ENCODE assay signal across 9 cellular contexts in the genomic region with DNA sequence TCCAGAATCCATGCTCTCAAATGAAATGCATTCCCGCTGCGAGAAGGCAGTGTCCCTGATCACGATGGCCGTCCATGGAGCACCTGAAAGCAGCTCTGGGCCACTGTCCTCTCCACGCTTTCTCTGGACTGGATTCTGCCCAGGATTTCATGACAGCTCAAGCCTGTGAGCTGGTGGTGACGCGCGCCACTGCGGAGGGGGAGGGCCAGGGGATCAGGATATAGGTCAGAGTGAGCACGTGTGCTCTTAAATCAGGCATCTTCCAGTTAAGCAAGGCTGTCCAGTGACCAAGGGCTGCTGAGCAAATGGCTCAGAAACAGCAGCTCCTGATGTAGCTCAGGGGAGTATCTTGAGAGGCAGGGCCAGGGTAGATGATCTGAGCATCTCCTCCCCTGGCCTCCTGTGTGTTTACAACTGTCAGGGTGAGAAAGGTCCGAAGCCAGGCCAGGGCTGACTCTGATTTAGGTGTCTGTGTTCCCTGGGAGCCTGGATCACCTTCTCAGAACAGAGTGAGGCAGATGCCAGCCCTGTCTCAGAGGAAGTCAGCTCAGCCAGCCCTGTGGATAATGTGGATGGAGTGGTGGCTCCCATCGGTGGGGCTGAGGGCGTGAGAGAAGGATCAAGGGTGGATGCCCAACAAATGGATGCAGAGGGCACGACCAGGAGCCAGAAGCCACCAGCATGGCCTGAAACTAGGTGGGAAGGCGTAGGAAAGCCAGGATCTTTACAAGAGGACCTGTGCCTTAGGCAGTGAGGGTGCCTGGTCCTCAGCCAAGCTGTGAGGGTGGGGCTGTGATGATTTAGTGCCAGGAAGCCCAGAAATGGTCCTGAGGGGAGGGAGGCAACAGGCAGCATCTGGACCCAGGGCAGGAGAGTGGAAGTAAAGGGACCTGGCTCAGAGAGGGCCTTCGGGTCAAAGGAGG. TPM values are rescaled to one million over a fixed set of nuclear protein-coding genes. Genes with fewer than 3 reads are reported as not detected.
DNase-seq lines count a peak whose midpoint lies in the region; ATAC-seq and TF ChIP-seq lines count a peak whose summit lies in the region.
"Had no signal": no experiment of that assay in that cellular context is flagged by ENCODE, and none has a peak within 500 bp of the region (broad histone marks: within the 10 kb centered on the region; RNA-seq: fewer than 3 reads in every experiment).

No MANE protein-coding gene starts in this region.

- H3K4me1 Mint-ChIP-seq in activated B cell treated with CpG ODN at 0.5 μM for 24 hours (peaks cover 19% of the 10 kb centered on the region), glutamatergic neuron (ENCODE audit: low read depth, unreplicated experiment) (peaks cover 11% of the 10 kb centered on the region)

- H3K4me3 Mint-ChIP-seq in activated B cell treated with CpG ODN at 0.5 μM for 24 hours (no peak overlapping the region), glutamatergic neuron (ENCODE audit: unreplicated experiment) (no peak overlapping the region)

- no peak overlapping the region for H3K4me3 ChIP-seq in retinal pigment epithelial cell (ENCODE audit: low read length)
- H3K4me3 ChIP-seq: GM12878 had no signal

- CTCF ChIA-PET in GM10248 (lab: Yijun Ruan, JAX) (interaction anchor here (1.0 to 1.2 kb wide), 3 partner anchors 15 to 251 kb away, joined by 3 to 4 read pairs (median 3); no protein-coding TSS in a partner anchor), activated B cell treated with CpG ODN at 0.5 μM for 24 hours (lab: Charles Lee) (interaction anchor here (0.6 to 2.5 kb wide), 2 partner anchors 31 to 268 kb away, joined by 3 to 6 read pairs; no protein-coding TSS in a partner anchor)

- TF ChIP-seq CTCF in GM10248 (IDR thresholded peaks at IDR 0.05; ENCODE audit: control extremely low read depth, extremely low read depth, low read depth, missing control alignments) (no peak), activated B cell treated with CpG ODN at 0.5 μM for 24 hours (IDR thresholded peaks at IDR 0.05) (no peak), glutamatergic neuron (IDR thresholded peaks at IDR 0.05; ENCODE audit: partially characterized antibody, unreplicated experiment) (no peak), retinal pigment epithelial cell (conservative IDR thresholded peaks at IDR 0.05; ENCODE audit: low read depth, low read length) (no peak)

- H3K27me3 Mint-ChIP-seq in activated B cell treated with CpG ODN at 0.5 μM for 24 hours (no peaks in the 10 kb centered on the region), glutamatergic neuron (ENCODE audit: unreplicated experiment) (peaks cover 3% of the 10 kb centered on the region)

- ATAC-seq in activated B cell treated with CpG ODN at 0.5 μM for 24 hours (ENCODE audit: low read depth) (no peak), HG03108 (IDR thresholded peaks at IDR 0.05; ENCODE audit: unreplicated experiment) (no peak)
- ATAC-seq: GM12878 had no signal

- intact Hi-C loops in activated B cell treated with CpG ODN at 0.5 μM for 24 hours (cut with micrococcal nuclease) = loop anchor here (5.0 kb wide), 1 partner anchor 48 kb away; no protein-coding TSS in a partner anchor

- H3K9me3 Mint-ChIP-seq in activated B cell treated with CpG ODN at 0.5 μM for 24 hours (no peaks in the 10 kb centered on the region), glutamatergic neuron (ENCODE audit: unreplicated experiment) (peaks cover 5% of the 10 kb centered on the region)

- peak; percentile 10 for DNase-seq in GM10248 (ENCODE audit: extremely low spot score)
- no peak for DNase-seq in activated B cell treated with CpG ODN at 0.5 μM for 24 hours
- DNase-seq in glutamatergic neuron = no peak
- DNase-seq in retinal pigment epithelial cell (ENCODE audit: low read depth) = peak; percentile 72
- DNase-seq in activated effector memory CD4-positive, alpha-beta T cell treated with anti-CD3 and anti-CD28 coated beads, Interleukin-2, amount 50 U/mL, for 16 hours = no peak
- DNase-seq in DMS153 treated with DMSO at 0.1 percent for 48 hours (lab: John Stamatoyannopoulos, UW; ENCODE audit: unreplicated experiment) = no peak
- DNase-seq in DMS114 treated with DMSO at 0.1 percent for 48 hours (lab: John Stamatoyannopoulos, UW; ENCODE audit: unreplicated experiment) = no peak

- H3K27ac Mint-ChIP-seq in activated B cell treated with CpG ODN at 0.5 μM for 24 hours (peak overlapping the region; percentile 30), glutamatergic neuron (ENCODE audit: unreplicated experiment) (peak overlapping the region; percentile 29)

- H3K36me3 Mint-ChIP-seq in activated B cell treated with CpG ODN at 0.5 μM for 24 hours (ENCODE audit: low read depth) (peaks cover 86% of the 10 kb centered on the region), glutamatergic neuron (ENCODE audit: unreplicated experiment) (peaks cover 13% of the 10 kb centered on the region)

- POLR2A ChIA-PET in GM10248 (lab: Yijun Ruan, JAX) = interaction anchor here (0.6 kb wide), 1 partner anchor 141 kb away, joined by 3 read pairs; no protein-coding TSS in a partner anchor
- POLR2A ChIA-PET in activated B cell treated with CpG ODN at 0.5 μM for 24 hours (lab: Charles Lee) = no interaction called here

RNA-seq across cellular contexts. Expression of a gene that starts 55.3 kb away (rescaled TPM):
- total RNA-seq in activated B cell treated with CpG ODN at 0.5 μM for 24 hours (59.9 and 60.8 TPM in 2 replicates), glutamatergic neuron (ENCODE audit: unreplicated experiment) (3.7 TPM)

Comparison
In these comparisons a context has a peak if more than half of its experiments do, and no peak if none do; other contexts are left out.
1. DNase-seq: peak in GM10248 (single experiment) and retinal pigment epithelial cell (single experiment); none in activated B cell treated with CpG ODN at 0.5 μM for 24 hours (single experiment), glutamatergic neuron (single experiment), activated effector memory CD4-positive, alpha-beta T cell treated with anti-CD3 and anti-CD28 coated beads, Interleukin-2, amount 50 U/mL, for 16 hours (single experiment), DMS153 treated with DMSO at 0.1 percent for 48 hours (single experiment) and DMS114 treated with DMSO at 0.1 percent for 48 hours (single experiment).
2. RNA of a gene that starts 55.3 kb away (total RNA-seq): 59.9 to 60.8 TPM in activated B cell treated with CpG ODN at 0.5 μM for 24 hours; 3.7 TPM in glutamatergic neuron (single experiment); every median in the first group is over 10 times any median in the second.